In genomic region chr15:80697316-80697715, GRCh38 we compare ENCODE assay signal across 12 cellular contexts. TPM values are rescaled to one million over a fixed set of nuclear protein-coding genes. Genes with fewer than 3 reads are reported as not detected.
DNase-seq lines count a peak whose midpoint lies in the region; ATAC-seq and TF ChIP-seq lines count a peak whose summit lies in the region.
"Had no signal": no experiment of that assay in that cellular context is flagged by ENCODE, and none has a peak within 500 bp of the region (broad histone marks: within the 10 kb centered on the region; RNA-seq: fewer than 3 reads in every experiment).

No MANE protein-coding gene starts in this region.

- peaks cover 31% of the 10 kb centered on the region for H3K4me1 ChIP-seq in suprapubic skin
- H3K4me1 ChIP-seq: SJCRH30 had no signal

- H3K27me3 ChIP-seq in suprapubic skin, result no peaks in the 10 kb centered on the region
- H3K27me3 ChIP-seq: SJCRH30 had no signal

- peaks cover 15% of the 10 kb centered on the region for H3K27me3 Mint-ChIP-seq in activated T-cell treated with anti-CD3 and anti-CD28 coated beads, Interleukin-2, amount 50 U/mL, for 72 hours (ENCODE audit: low read depth)
- H3K27me3 Mint-ChIP-seq in activated naive CD8-positive, alpha-beta T cell treated with anti-CD3 and anti-CD28 coated beads, Interleukin-2, amount 50 U/mL, for 24 hours, result peaks cover 25% of the 10 kb centered on the region
- H3K27me3 Mint-ChIP-seq in immature natural killer cell (ENCODE audit: low read depth in 3 of 3), result peaks cover 5 to 15% (median 5%) of the 10 kb centered on the region in 3 donors

- H3K27ac ChIP-seq in suprapubic skin, result no peak overlapping the region
- H3K27ac ChIP-seq: SJCRH30 had no signal

- H3K9me3 Mint-ChIP-seq in activated T-cell treated with anti-CD3 and anti-CD28 coated beads, Interleukin-2, amount 50 U/mL, for 72 hours, result no peaks in the 10 kb centered on the region
- H3K9me3 Mint-ChIP-seq in activated naive CD8-positive, alpha-beta T cell treated with anti-CD3 and anti-CD28 coated beads, Interleukin-2, amount 50 U/mL, for 24 hours, result no peaks in the 10 kb centered on the region
- H3K9me3 Mint-ChIP-seq in immature natural killer cell, result no peaks in the 10 kb centered on the region

- no peak for TF ChIP-seq POLR2A in suprapubic skin (IDR thresholded peaks at IDR 0.05)

- peaks cover 23% of the 10 kb centered on the region for H3K4me1 Mint-ChIP-seq in activated T-cell treated with anti-CD3 and anti-CD28 coated beads, Interleukin-2, amount 50 U/mL, for 72 hours (ENCODE audit: low read depth)
- peaks cover 23% of the 10 kb centered on the region for H3K4me1 Mint-ChIP-seq in activated naive CD8-positive, alpha-beta T cell treated with anti-CD3 and anti-CD28 coated beads, Interleukin-2, amount 50 U/mL, for 24 hours
- H3K4me1 Mint-ChIP-seq in immature natural killer cell, result peaks cover 21 to 36% of the 10 kb centered on the region in 2 donors

- H3K36me3 Mint-ChIP-seq in activated T-cell treated with anti-CD3 and anti-CD28 coated beads, Interleukin-2, amount 50 U/mL, for 72 hours (ENCODE audit: insufficient read depth in 2 of 2), result peaks cover 0 to 4% of the 10 kb centered on the region in 2 donors
- H3K36me3 Mint-ChIP-seq in activated naive CD8-positive, alpha-beta T cell treated with anti-CD3 and anti-CD28 coated beads, Interleukin-2, amount 50 U/mL, for 24 hours (ENCODE audit: low read depth), result no peaks in the 10 kb centered on the region
- peaks cover 0 to 7% (median 5%) of the 10 kb centered on the region in 3 donors for H3K36me3 Mint-ChIP-seq in immature natural killer cell

- no peak for DNase-seq in activated T-cell treated with anti-CD3 and anti-CD28 coated beads, Interleukin-2, amount 50 U/mL, for 72 hours
- DNase-seq in activated T-cell treated with anti-CD3 and anti-CD28 coated beads for 4 hours (no peak), immature natural killer cell (no peak), suprapubic skin (ENCODE audit: low spot score in 2 of 2) (no peak), AG08396 (ENCODE audit: low spot score) (no peak), omental fat pad (ENCODE audit: low spot score) (no peak), iPS-NIHi7 (ENCODE audit: extremely low spot score) (no peak)
- no peak for DNase-seq in activated naive CD8-positive, alpha-beta T cell treated with anti-CD3 and anti-CD28 coated beads, Interleukin-2, amount 50 U/mL, for 24 hours
- DNase-seq: C1 segment of cervical spinal cord, erythroblast, NCI-H1694 treated with DMSO at 0.1 percent for 48 hours had no signal

- no peaks in the 10 kb centered on the region for H3K9me3 ChIP-seq in suprapubic skin
- H3K9me3 ChIP-seq: SJCRH30 had no signal

- H3K27ac Mint-ChIP-seq in activated T-cell treated with anti-CD3 and anti-CD28 coated beads, Interleukin-2, amount 50 U/mL, for 72 hours, result no peak overlapping the region
- H3K27ac Mint-ChIP-seq in activated naive CD8-positive, alpha-beta T cell treated with anti-CD3 and anti-CD28 coated beads, Interleukin-2, amount 50 U/mL, for 24 hours, result no peak overlapping the region
- peak overlapping the region in 1 of 6 donors; percentile 40 for H3K27ac Mint-ChIP-seq in immature natural killer cell

- 49% methylated on average over 2 of the region's 2 CpGs for WGBS in suprapubic skin

- ATAC-seq in activated T-cell treated with anti-CD3 and anti-CD28 coated beads, Interleukin-2, amount 50 U/mL, for 72 hours (replicated peaks in 1 of 2), result no peak
- ATAC-seq in activated naive CD8-positive, alpha-beta T cell treated with anti-CD3 and anti-CD28 coated beads, Interleukin-2, amount 50 U/mL, for 24 hours, result no peak
- ATAC-seq in omental fat pad (ENCODE audit: low FRiP score), result no peak

- H3K4me3 ChIP-seq in suprapubic skin, result peak overlapping the region; percentile 89

- TF ChIP-seq EP300 in suprapubic skin (IDR thresholded peaks at IDR 0.05), result no peak

- H3K4me3 Mint-ChIP-seq in activated T-cell treated with anti-CD3 and anti-CD28 coated beads, Interleukin-2, amount 50 U/mL, for 72 hours, result peak overlapping the region; percentile 92 to 93
- H3K4me3 Mint-ChIP-seq in activated naive CD8-positive, alpha-beta T cell treated with anti-CD3 and anti-CD28 coated beads, Interleukin-2, amount 50 U/mL, for 24 hours, result peak overlapping the region; percentile 85
- H3K4me3 Mint-ChIP-seq in immature natural killer cell, result peak overlapping the region; percentile 90 to 96 (median 92)

- no peak for TF ChIP-seq CTCF in suprapubic skin (IDR thresholded peaks at IDR 0.05)
- no peak for TF ChIP-seq CTCF in omental fat pad (IDR thresholded peaks at IDR 0.05)

- no peaks in the 10 kb centered on the region for H3K36me3 ChIP-seq in suprapubic skin
- H3K36me3 ChIP-seq: SJCRH30 had no signal

RNA-seq across cellular contexts. Expression of gene ABHD17C, which starts 2.2 kb away (rescaled TPM):
- 1 to 10 TPM; 7.0 to 9.1 TPM for total RNA-seq in activated T-cell treated with anti-CD3 and anti-CD28 coated beads, Interleukin-2, amount 50 U/mL, for 72 hours
- 1 to 10 TPM; 1.3 to 2.7 (median 1.5) TPM for polyA plus RNA-seq in immature natural killer cell
- total RNA-seq in suprapubic skin (10 to 100 TPM; 15.6 to 25.3 (median 21.1) TPM), omental fat pad (1 to 10 TPM; 1.1 to 4.3 (median 2.1) TPM)
